17 cellular contexts compared by ENCODE assay signal in genomic region chr2:38164881-38165280, GRCh38.
DNase-seq lines count a peak whose midpoint lies in the region; ATAC-seq and TF ChIP-seq lines count a peak whose summit lies in the region.
"Had no signal": no experiment of that assay in that cellular context is flagged by ENCODE, and none has a peak within 500 bp of the region (broad histone marks: within the 10 kb centered on the region; RNA-seq: fewer than 3 reads in every experiment).

No MANE protein-coding gene starts in this region.

- H3K9me3 ChIP-seq in H9 (ENCODE audit: control insufficient read depth, low read depth, low read length): no peaks in the 10 kb centered on the region

- H3K23me2 ChIP-seq in H9 (ENCODE audit: insufficient read length, low read depth, low read length, poor library complexity, severe bottlenecking): no peaks in the 10 kb centered on the region

- H3K56ac ChIP-seq in H9 (ENCODE audit: insufficient read length, low read depth, low read length): no peak overlapping the region

- H2AK5ac ChIP-seq in H9 (ENCODE audit: insufficient read length, low read length): no peak overlapping the region

- CTCF ChIA-PET in activated naive CD4-positive, alpha-beta T cell treated with anti-CD3 and anti-CD28 coated beads, Interleukin-2, amount 10 ng/mL, durations not matched to agents 7 days and 5 days (lab: Charles Lee): interaction anchor here (0.6 kb wide), 1 partner anchor 68 kb away, joined by 3 read pairs; no protein-coding TSS in a partner anchor

- no peak overlapping the region for H3K18ac ChIP-seq in H9 (ENCODE audit: insufficient read length, low read depth, low read length)

- H3K27ac ChIP-seq in H9 (ENCODE audit: insufficient read length, low read depth, low read length): no peak overlapping the region

- H3K4me3 Mint-ChIP-seq in glutamatergic neuron (ENCODE audit: unreplicated experiment) (no peak overlapping the region), H9 (no peak overlapping the region)
- no peak overlapping the region for H3K4me3 Mint-ChIP-seq in activated naive CD4-positive, alpha-beta T cell treated with anti-CD3 and anti-CD28 coated beads, Interleukin-2, amount 10 ng/mL, durations not matched to agents 7 days and 5 days
- H3K4me3 Mint-ChIP-seq: activated naive CD4-positive, alpha-beta T cell treated with anti-CD3 and anti-CD28 coated beads, Interleukin-2, amount 50 U/mL, for 24 hours; stimulated activated naive CD8-positive, alpha-beta T cell treated with anti-CD3 and anti-CD28 coated beads, Interleukin-15, Interleukin-2, amounts not matched to agents 100 ng/mL and 50 ng/mL, for 24 hours had no signal

- no peak overlapping the region for H2BK15ac ChIP-seq in H9 (ENCODE audit: low read depth, low read length)

- H4K8ac ChIP-seq in H9 (replicated peaks; ENCODE audit: insufficient read length, low read depth, low read length): no peak overlapping the region

- peaks cover 2% of the 10 kb centered on the region for H3K27me3 Mint-ChIP-seq in glutamatergic neuron (ENCODE audit: unreplicated experiment)
- H3K27me3 Mint-ChIP-seq in activated naive CD4-positive, alpha-beta T cell treated with anti-CD3 and anti-CD28 coated beads, Interleukin-2, amount 10 ng/mL, durations not matched to agents 7 days and 5 days: peaks cover 15% of the 10 kb centered on the region
- peaks cover 7% of the 10 kb centered on the region; the same call in 1 of the 2 replicates for H3K27me3 Mint-ChIP-seq in H9 (ENCODE audit: low read depth)

- no peak overlapping the region for H3K4ac ChIP-seq in H9 (ENCODE audit: low read depth, low read length)

- no peak overlapping the region for H3K4me2 ChIP-seq in H9 (ENCODE audit: insufficient read depth, insufficient read length, low read length)

- H3T11ph ChIP-seq in H9 (ENCODE audit: low read length): no peak overlapping the region

- H3K4me1 ChIP-seq in H9 (ENCODE audit: insufficient read depth, low read length): peaks cover 6% of the 10 kb centered on the region; the same call in 1 of the 2 replicates

- no peak overlapping the region for H4K5ac ChIP-seq in H9 (ENCODE audit: insufficient read length, low read depth, low read length)

- H2BK20ac ChIP-seq in H9 (ENCODE audit: low read depth, low read length, poor library complexity, severe bottlenecking): no peak overlapping the region

- H4K91ac ChIP-seq in H9 (ENCODE audit: insufficient read length, low read depth, low read length): no peak overlapping the region

- no peak overlapping the region for H3K9ac ChIP-seq in H9 (ENCODE audit: extremely low read depth, insufficient read length, low read length)

- H2BK120ac ChIP-seq in H9 (ENCODE audit: low read depth, low read length, poor library complexity, severe bottlenecking): no peak overlapping the region

- ATAC-seq in GM18505 (IDR thresholded peaks at IDR 0.05; ENCODE audit: unreplicated experiment): peak; percentile 65
- ATAC-seq in GM21360 (IDR thresholded peaks at IDR 0.05; ENCODE audit: unreplicated experiment): peak; percentile 68
- ATAC-seq in HG03280 (IDR thresholded peaks at IDR 0.05; ENCODE audit: unreplicated experiment): peak; percentile 62

- no peaks in the 10 kb centered on the region for H4K20me1 ChIP-seq in H9 (ENCODE audit: control insufficient read depth, insufficient read depth, insufficient read length)

- H3K36me3 Mint-ChIP-seq in glutamatergic neuron (ENCODE audit: unreplicated experiment) (no peaks in the 10 kb centered on the region), H9 (ENCODE audit: insufficient read depth in 1 of 3, low read depth in 3 of 3) (no peaks in the 10 kb centered on the region)
- no peaks in the 10 kb centered on the region for H3K36me3 Mint-ChIP-seq in activated naive CD4-positive, alpha-beta T cell treated with anti-CD3 and anti-CD28 coated beads, Interleukin-2, amount 10 ng/mL, durations not matched to agents 7 days and 5 days
- H3K36me3 Mint-ChIP-seq: activated naive CD4-positive, alpha-beta T cell treated with anti-CD3 and anti-CD28 coated beads, Interleukin-2, amount 50 U/mL, for 24 hours had no signal

- H3K79me2 ChIP-seq in H9 (ENCODE audit: insufficient read depth, low read length): no peaks in the 10 kb centered on the region

- H3K9me3 Mint-ChIP-seq in glutamatergic neuron (ENCODE audit: unreplicated experiment) (peaks cover 3% of the 10 kb centered on the region), H9 (no peaks in the 10 kb centered on the region)
- H3K9me3 Mint-ChIP-seq in activated naive CD4-positive, alpha-beta T cell treated with anti-CD3 and anti-CD28 coated beads, Interleukin-2, amount 10 ng/mL, durations not matched to agents 7 days and 5 days: no peaks in the 10 kb centered on the region
- H3K9me3 Mint-ChIP-seq: activated naive CD4-positive, alpha-beta T cell treated with anti-CD3 and anti-CD28 coated beads, Interleukin-2, amount 50 U/mL, for 24 hours; stimulated activated naive CD8-positive, alpha-beta T cell treated with anti-CD3 and anti-CD28 coated beads, Interleukin-15, Interleukin-2, amounts not matched to agents 100 ng/mL and 50 ng/mL, for 24 hours had no signal

- H2BK12ac ChIP-seq in H9 (ENCODE audit: insufficient read length, low read depth, low read length): no peak overlapping the region

- H3K4me1 Mint-ChIP-seq in glutamatergic neuron (ENCODE audit: low read depth, unreplicated experiment): no peaks in the 10 kb centered on the region
- no peaks in the 10 kb centered on the region for H3K4me1 Mint-ChIP-seq in activated naive CD4-positive, alpha-beta T cell treated with anti-CD3 and anti-CD28 coated beads, Interleukin-2, amount 10 ng/mL, durations not matched to agents 7 days and 5 days
- H3K4me1 Mint-ChIP-seq in H9: peaks cover 13% of the 10 kb centered on the region in 2 experiments
- H3K4me1 Mint-ChIP-seq: activated naive CD4-positive, alpha-beta T cell treated with anti-CD3 and anti-CD28 coated beads, Interleukin-2, amount 50 U/mL, for 24 hours had no signal

- DNase-seq in glutamatergic neuron: no peak
- DNase-seq in T-helper 1 cell: no peak
- DNase-seq in activated naive CD4-positive, alpha-beta T cell treated with anti-CD3 and anti-CD28 coated beads, Interleukin-2, amount 10 ng/mL, durations not matched to agents 7 days and 5 days: no peak
- no peak for DNase-seq in H9
- DNase-seq in SHP77 (lab: John Stamatoyannopoulos, UW): no peak
- DNase-seq: DND-41; erythroblast; KBM-7; RPMI8226; stimulated activated CD4-positive, alpha-beta T cell treated with anti-CD3 and anti-CD28 coated beads, Interleukin-2, amount 100 ng/mL, for 24 hours; T1000 had no signal

- H3K27me3 ChIP-seq in H9 (ENCODE audit: insufficient read depth, low read length): no peaks in the 10 kb centered on the region

- TF ChIP-seq POLR2A in GM18505 (IDR thresholded peaks at IDR 0.05; ENCODE audit: borderline replicate concordance, extremely low read depth, insufficient read depth, insufficient read length): no peak

- H3K27ac Mint-ChIP-seq in glutamatergic neuron (ENCODE audit: unreplicated experiment) (peak overlapping the region; percentile 10), H9 (no peak overlapping the region)
- no peak overlapping the region for H3K27ac Mint-ChIP-seq in activated naive CD4-positive, alpha-beta T cell treated with anti-CD3 and anti-CD28 coated beads, Interleukin-2, amount 10 ng/mL, durations not matched to agents 7 days and 5 days
- H3K27ac Mint-ChIP-seq: activated naive CD4-positive, alpha-beta T cell treated with anti-CD3 and anti-CD28 coated beads, Interleukin-2, amount 50 U/mL, for 24 hours; progenitor cell of endocrine pancreas; stimulated activated naive CD8-positive, alpha-beta T cell treated with anti-CD3 and anti-CD28 coated beads, Interleukin-15, Interleukin-2, amounts not matched to agents 100 ng/mL and 50 ng/mL, for 24 hours had no signal

- TF ChIP-seq CTCF in glutamatergic neuron (IDR thresholded peaks at IDR 0.05; ENCODE audit: partially characterized antibody, unreplicated experiment) (no peak), H9 (conservative IDR thresholded peaks at IDR 0.05) (no peak)

- no peak overlapping the region for H2AFZ ChIP-seq in H9 (ENCODE audit: low read length)

- no peak overlapping the region for H3K14ac ChIP-seq in H9 (ENCODE audit: insufficient read depth, low read length)

- no peak overlapping the region for H2BK5ac ChIP-seq in H9 (ENCODE audit: insufficient read length, low read length)

- H3K79me1 ChIP-seq in H9 (ENCODE audit: insufficient read depth, low read depth, low read length, poor library complexity, severe bottlenecking): no peaks in the 10 kb centered on the region

- WGBS in H9 (ENCODE audit: extremely low coverage, insufficient read length, low lambda C conversion rate): no CpG with 5 or more reads among the region's 4 CpGs

- no peak overlapping the region for H3K23ac ChIP-seq in H9 (ENCODE audit: insufficient read length, low read depth, low read length)
